8 cellular contexts compared by ENCODE assay signal in genomic region chr12:122499991-122500684, GRCh38. TPM values are rescaled to one million over a fixed set of nuclear protein-coding genes. Genes with fewer than 3 reads are reported as not detected.
DNase-seq lines count a peak whose midpoint lies in the region; ATAC-seq and TF ChIP-seq lines count a peak whose summit lies in the region.

No MANE protein-coding gene starts in this region.

- H3K27ac Mint-ChIP-seq in activated CD8-positive, alpha-beta memory T cell treated with anti-CD3 and anti-CD28 coated beads, Interleukin-2, amount 10 ng/mL, durations not matched to agents 7 days and 5 days: peak overlapping the region; percentile 99

- no peaks in the 10 kb centered on the region for H3K27me3 Mint-ChIP-seq in activated CD8-positive, alpha-beta memory T cell treated with anti-CD3 and anti-CD28 coated beads, Interleukin-2, amount 10 ng/mL, durations not matched to agents 7 days and 5 days

- peak overlapping the region; percentile 82 for H3K4me3 ChIP-seq in epithelial cell of esophagus (ENCODE audit: low read length)

- ATAC-seq in GM19324 (IDR thresholded peaks at IDR 0.05; ENCODE audit: low FRiP score, unreplicated experiment): peak; percentile 24
- ATAC-seq in HG03442 (IDR thresholded peaks at IDR 0.05; ENCODE audit: unreplicated experiment): peak; percentile 15
- no peak for ATAC-seq in activated CD8-positive, alpha-beta memory T cell treated with anti-CD3 and anti-CD28 coated beads, Interleukin-2, amount 10 ng/mL, durations not matched to agents 7 days and 5 days
- peak; percentile 5 for ATAC-seq in stimulated activated naive CD8-positive, alpha-beta T cell treated with anti-CD3 and anti-CD28 coated beads, Interleukin-15, Interleukin-2, amounts not matched to agents 100 U/mL and 50 U/mL, for 24 hours

- TF ChIP-seq CTCF in epithelial cell of esophagus (IDR thresholded peaks at IDR 0.05; ENCODE audit: insufficient read depth, low read depth, low read length, missing control alignments): no peak

- CTCF ChIA-PET in activated CD8-positive, alpha-beta memory T cell treated with anti-CD3 and anti-CD28 coated beads, Interleukin-2, amount 10 ng/mL, durations not matched to agents 7 days and 5 days (lab: Charles Lee): interaction anchor here (0.8 to 4.2 kb wide), 14 partner anchors 8 to 253 kb away, joined by 3 to 22 read pairs (median 6); partner anchors contain the start of genes CLIP1, DENR, KNTC1 and RSRC2

- DNase-seq in AG20443 (ENCODE audit: low spot score): peak; percentile 70
- peak; percentile 93 for DNase-seq in NCI-H69 (lab: John Stamatoyannopoulos, UW)
- DNase-seq in activated CD8-positive, alpha-beta memory T cell treated with anti-CD3 and anti-CD28 coated beads, Interleukin-2, amount 10 ng/mL, durations not matched to agents 7 days and 5 days: peak; percentile 78
- peak; percentile 62 for DNase-seq in epithelial cell of esophagus (ENCODE audit: low read depth)
- peak; percentile 18 for DNase-seq in mucosa of gallbladder (ENCODE audit: low spot score)
- DNase-seq in stimulated activated naive CD8-positive, alpha-beta T cell treated with anti-CD3 and anti-CD28 coated beads, Interleukin-15, Interleukin-2, amounts not matched to agents 100 U/mL and 50 U/mL, for 24 hours: peak; percentile 47

- H3K9me3 Mint-ChIP-seq in activated CD8-positive, alpha-beta memory T cell treated with anti-CD3 and anti-CD28 coated beads, Interleukin-2, amount 10 ng/mL, durations not matched to agents 7 days and 5 days (ENCODE audit: low read depth): no peaks in the 10 kb centered on the region

- H3K4me1 Mint-ChIP-seq in activated CD8-positive, alpha-beta memory T cell treated with anti-CD3 and anti-CD28 coated beads, Interleukin-2, amount 10 ng/mL, durations not matched to agents 7 days and 5 days: peaks cover 41% of the 10 kb centered on the region

- H3K36me3 Mint-ChIP-seq in activated CD8-positive, alpha-beta memory T cell treated with anti-CD3 and anti-CD28 coated beads, Interleukin-2, amount 10 ng/mL, durations not matched to agents 7 days and 5 days: peaks cover 36% of the 10 kb centered on the region

- H3K4me3 Mint-ChIP-seq in activated CD8-positive, alpha-beta memory T cell treated with anti-CD3 and anti-CD28 coated beads, Interleukin-2, amount 10 ng/mL, durations not matched to agents 7 days and 5 days: peak overlapping the region; percentile 97

RNA-seq across cellular contexts. Expression of gene ZCCHC8, which starts 0.6 kb away (rescaled TPM):
- 10 to 100 TPM; 45.2 to 45.3 TPM for total RNA-seq in activated CD8-positive, alpha-beta memory T cell treated with anti-CD3 and anti-CD28 coated beads, Interleukin-2, amount 10 ng/mL, durations not matched to agents 7 days and 5 days
- total RNA-seq in mucosa of gallbladder: 19.0 TPM

RNA-seq across cellular contexts. Expression of gene RSRC2, which starts 26.6 kb away (rescaled TPM):
- total RNA-seq in activated CD8-positive, alpha-beta memory T cell treated with anti-CD3 and anti-CD28 coated beads, Interleukin-2, amount 10 ng/mL, durations not matched to agents 7 days and 5 days: 100 to 1,000 TPM; 102 to 113 TPM
- 53.1 TPM for total RNA-seq in mucosa of gallbladder

RNA-seq across cellular contexts. Expression of gene KNTC1, which starts 26.9 kb away (rescaled TPM):
- total RNA-seq in activated CD8-positive, alpha-beta memory T cell treated with anti-CD3 and anti-CD28 coated beads, Interleukin-2, amount 10 ng/mL, durations not matched to agents 7 days and 5 days: 100 to 1,000 TPM; 129 to 200 TPM
- total RNA-seq in mucosa of gallbladder: 7.2 TPM

Comparison
In these comparisons a context has a peak if more than half of its experiments do, and no peak if none do; other contexts are left out.
1. DNase-seq: peak in every context shown above with its lines; median percentile 93 in NCI-H69; 78 in activated CD8-positive, alpha-beta memory T cell treated with anti-CD3 and anti-CD28 coated beads, Interleukin-2, amount 10 ng/mL, durations not matched to agents 7 days and 5 days; 70 in AG20443; 62 in epithelial cell of esophagus; 47 in stimulated activated naive CD8-positive, alpha-beta T cell treated with anti-CD3 and anti-CD28 coated beads, Interleukin-15, Interleukin-2, amounts not matched to agents 100 U/mL and 50 U/mL, for 24 hours; 18 in mucosa of gallbladder.
2. RNA of gene KNTC1, which starts 26.9 kb away (total RNA-seq): 129 to 200 TPM in activated CD8-positive, alpha-beta memory T cell treated with anti-CD3 and anti-CD28 coated beads, Interleukin-2, amount 10 ng/mL, durations not matched to agents 7 days and 5 days; 7.2 TPM in mucosa of gallbladder (single experiment); every median in the first group is over 10 times any median in the second.